In the genomic region with DNA sequence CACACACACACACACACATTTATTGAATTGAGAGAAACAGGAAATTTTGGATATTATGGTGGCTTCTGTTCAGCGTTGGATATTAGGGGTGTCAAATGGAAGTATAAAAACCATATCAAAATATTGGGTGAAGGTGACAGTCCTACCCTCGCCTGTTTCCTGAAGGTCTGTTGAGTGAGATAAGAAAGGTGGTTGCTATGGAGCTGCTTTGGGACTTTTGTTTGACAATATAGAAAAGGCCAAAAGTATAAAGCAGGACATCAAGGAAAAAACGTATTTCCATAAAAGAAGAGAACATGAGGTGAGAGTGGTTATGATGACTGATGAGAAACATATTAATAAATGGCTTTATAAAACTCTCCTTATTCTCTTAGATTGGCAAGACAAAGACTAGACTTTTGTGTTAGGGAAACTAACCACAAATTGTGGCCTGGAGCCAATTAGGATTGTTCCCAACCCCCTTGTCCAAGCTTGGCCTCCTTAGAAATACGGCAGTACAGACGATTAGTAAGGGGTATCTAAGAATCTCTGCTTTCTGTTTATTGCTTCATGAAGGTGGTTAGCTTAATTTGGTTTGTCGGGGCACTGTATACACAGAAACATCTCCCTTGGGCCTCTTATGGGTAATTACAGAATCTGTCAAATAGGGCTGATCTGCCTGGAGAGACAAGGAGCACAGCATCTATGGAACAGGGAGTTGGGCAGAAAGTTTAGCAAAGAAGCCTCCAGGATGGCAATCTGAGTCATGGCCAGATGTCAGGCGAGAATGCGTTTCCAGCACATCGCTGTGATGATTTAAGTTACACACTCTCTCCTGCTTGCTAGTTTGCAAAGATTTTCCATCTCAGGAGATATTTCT, we compare ENCODE assay signal across 10 cellular contexts.
DNase-seq lines count a peak whose midpoint lies in the region; ATAC-seq, FAIRE-seq and TF ChIP-seq lines count a peak whose summit lies in the region.
"Had no signal": no experiment of that assay in that cellular context is flagged by ENCODE, and none has a peak within 500 bp of the region (broad histone marks: within the 10 kb centered on the region; RNA-seq: fewer than 3 reads in every experiment).

No MANE protein-coding gene starts in this region.

- H3K36me3 ChIP-seq in astrocyte (ENCODE audit: insufficient read depth, low read length), result no peaks in the 10 kb centered on the region
- H3K36me3 ChIP-seq in left ventricle myocardium inferior, result no peaks in the 10 kb centered on the region
- H3K36me3 ChIP-seq in skeletal muscle tissue (ENCODE audit: control insufficient read depth in 3 of 3, insufficient read depth in 3 of 3, low read length in 3 of 3), result no peaks in the 10 kb centered on the region

- H3K27ac ChIP-seq in astrocyte (ENCODE audit: low read depth, low read length), result peak overlapping the region; percentile 67
- H3K27ac ChIP-seq in left ventricle myocardium inferior (replicated peaks), result peak overlapping the region; percentile 53
- H3K27ac ChIP-seq in skeletal muscle tissue (ENCODE audit: low read depth, low read length), result peak overlapping the region; percentile 3
- no peak overlapping the region for H3K27ac ChIP-seq in dorsolateral prefrontal cortex

- peak; percentile 51 for DNase-seq in H4 (ENCODE audit: low spot score)
- DNase-seq in astrocyte (ENCODE audit: low read depth), result peak; percentile 85
- DNase-seq in left ventricle myocardium inferior, result no peak
- DNase-seq in dorsolateral prefrontal cortex, result no peak
- DNase-seq in NCI-H1694 (lab: John Stamatoyannopoulos, UW), result no peak
- no peak for DNase-seq in cerebellar cortex (ENCODE audit: low spot score)
- DNase-seq: CD8-positive, alpha-beta memory T cell; stimulated activated naive CD8-positive, alpha-beta T cell treated with anti-CD3 and anti-CD28 coated beads, Interleukin-15, amount 100 ng/mL, for 72 hours had no signal

- H3K27ac Mint-ChIP-seq in astrocyte (ENCODE audit: unreplicated experiment), result peak overlapping the region; percentile 95
- H3K27ac Mint-ChIP-seq: CD8-positive, alpha-beta memory T cell; stimulated activated naive CD8-positive, alpha-beta T cell treated with anti-CD3 and anti-CD28 coated beads, Interleukin-15, amount 100 ng/mL, for 72 hours had no signal

- H3K27me3 Mint-ChIP-seq in astrocyte (ENCODE audit: low read depth, unreplicated experiment), result no peaks in the 10 kb centered on the region

- H3K79me2 ChIP-seq in astrocyte (ENCODE audit: insufficient read depth, low read length), result peaks cover 32% of the 10 kb centered on the region

- H3K9me3 Mint-ChIP-seq in astrocyte (ENCODE audit: unreplicated experiment), result no peaks in the 10 kb centered on the region
- H3K9me3 Mint-ChIP-seq: CD8-positive, alpha-beta memory T cell; stimulated activated naive CD8-positive, alpha-beta T cell treated with anti-CD3 and anti-CD28 coated beads, Interleukin-15, amount 100 ng/mL, for 72 hours had no signal

- no peak for TF ChIP-seq CTCF in astrocyte (IDR thresholded peaks at IDR 0.05; ENCODE audit: insufficient read depth, low read depth, low read length)
- no peak for TF ChIP-seq CTCF in left ventricle myocardium inferior (IDR thresholded peaks at IDR 0.05; ENCODE audit: borderline replicate concordance)
- TF ChIP-seq CTCF in dorsolateral prefrontal cortex (IDR thresholded peaks at IDR 0.05 in 54 of 56, conservative IDR thresholded peaks at IDR 0.05 in 2 of 56; ENCODE audit: low read depth in 1 of 56, partially characterized antibody in 56 of 56), result no peak

- H3K27me3 ChIP-seq in astrocyte (ENCODE audit: insufficient read depth, low read length), result no peaks in the 10 kb centered on the region
- no peaks in the 10 kb centered on the region for H3K27me3 ChIP-seq in left ventricle myocardium inferior (ENCODE audit: low read depth)
- H3K27me3 ChIP-seq in skeletal muscle tissue (ENCODE audit: control insufficient read depth in 3 of 3, insufficient read depth in 3 of 3, low read length in 3 of 3), result no peaks in the 10 kb centered on the region
- peaks cover 0 to 9% (median 0%) of the 10 kb centered on the region in 45 donors for H3K27me3 ChIP-seq in dorsolateral prefrontal cortex

- no peaks in the 10 kb centered on the region for H3K9me3 ChIP-seq in astrocyte (ENCODE audit: insufficient read depth, low read depth, low read length)
- no peaks in the 10 kb centered on the region for H3K9me3 ChIP-seq in left ventricle myocardium inferior (replicated peaks)
- no peaks in the 10 kb centered on the region for H3K9me3 ChIP-seq in skeletal muscle tissue (ENCODE audit: control insufficient read depth in 3 of 3, low read length in 3 of 3)

- H3K9ac ChIP-seq in astrocyte (ENCODE audit: low read length), result peak overlapping the region; percentile 64
- H3K9ac ChIP-seq in skeletal muscle tissue (ENCODE audit: low read depth in 1 of 3, low read length in 3 of 3), result no peak overlapping the region

- H3K4me3 Mint-ChIP-seq in astrocyte (ENCODE audit: unreplicated experiment), result peak overlapping the region; percentile 14
- H3K4me3 Mint-ChIP-seq: CD8-positive, alpha-beta memory T cell; stimulated activated naive CD8-positive, alpha-beta T cell treated with anti-CD3 and anti-CD28 coated beads, Interleukin-15, amount 100 ng/mL, for 72 hours had no signal

- peaks cover 66% of the 10 kb centered on the region for H3K4me1 Mint-ChIP-seq in astrocyte (ENCODE audit: low read depth, unreplicated experiment)

- peak overlapping the region; percentile 74 for H3K4me2 ChIP-seq in astrocyte (ENCODE audit: low read length)

- peaks cover 43% of the 10 kb centered on the region for H3K4me1 ChIP-seq in astrocyte (ENCODE audit: insufficient read depth, low read length)
- H3K4me1 ChIP-seq in left ventricle myocardium inferior, result peaks cover 38% of the 10 kb centered on the region
- peaks cover 3 to 30% (median 9%) of the 10 kb centered on the region in 3 donors for H3K4me1 ChIP-seq in skeletal muscle tissue (ENCODE audit: control insufficient read depth in 3 of 3, insufficient read depth in 3 of 3, low read length in 3 of 3)

- H3K4me3 ChIP-seq in astrocyte (ENCODE audit: insufficient read depth, low read depth, low read length) (no peak overlapping the region), left ventricle myocardium inferior (no peak overlapping the region), skeletal muscle tissue (ENCODE audit: low read length in 3 of 3) (no peak overlapping the region), dorsolateral prefrontal cortex (no peak overlapping the region)

- H2AFZ ChIP-seq in astrocyte (ENCODE audit: low read depth, low read length), result no peak overlapping the region

- peaks cover 31% of the 10 kb centered on the region for H3K36me3 Mint-ChIP-seq in astrocyte (ENCODE audit: low read depth, unreplicated experiment)
- H3K36me3 Mint-ChIP-seq: CD8-positive, alpha-beta memory T cell had no signal

- H4K20me1 ChIP-seq in astrocyte (ENCODE audit: insufficient read depth, low read length), result no peaks in the 10 kb centered on the region

- FAIRE-seq in astrocyte (lab: Jason Lieb, UNC), result peak; percentile 81

- intact Hi-C loops in left ventricle myocardium inferior (cut with micrococcal nuclease) (no loop called here), dorsolateral prefrontal cortex (cut with DNase I) (no loop called here)

- no peak for ATAC-seq in GM21529 (IDR thresholded peaks at IDR 0.05; ENCODE audit: unreplicated experiment)
- ATAC-seq: stimulated activated naive CD8-positive, alpha-beta T cell treated with anti-CD3 and anti-CD28 coated beads, Interleukin-15, amount 100 ng/mL, for 72 hours had no signal

Comparison
In these comparisons a context has a peak if more than half of its experiments do, and no peak if none do; other contexts are left out.
1. DNase-seq: peak in H4 (single experiment) and astrocyte (single experiment); none in left ventricle myocardium inferior (single experiment), dorsolateral prefrontal cortex (0 of 10), NCI-H1694 (single experiment) and cerebellar cortex (single experiment).
2. H3K27ac ChIP-seq: peak in astrocyte (single experiment), left ventricle myocardium inferior (single experiment) and skeletal muscle tissue (single experiment); none in dorsolateral prefrontal cortex (0 of 59).